In the genomic region with DNA sequence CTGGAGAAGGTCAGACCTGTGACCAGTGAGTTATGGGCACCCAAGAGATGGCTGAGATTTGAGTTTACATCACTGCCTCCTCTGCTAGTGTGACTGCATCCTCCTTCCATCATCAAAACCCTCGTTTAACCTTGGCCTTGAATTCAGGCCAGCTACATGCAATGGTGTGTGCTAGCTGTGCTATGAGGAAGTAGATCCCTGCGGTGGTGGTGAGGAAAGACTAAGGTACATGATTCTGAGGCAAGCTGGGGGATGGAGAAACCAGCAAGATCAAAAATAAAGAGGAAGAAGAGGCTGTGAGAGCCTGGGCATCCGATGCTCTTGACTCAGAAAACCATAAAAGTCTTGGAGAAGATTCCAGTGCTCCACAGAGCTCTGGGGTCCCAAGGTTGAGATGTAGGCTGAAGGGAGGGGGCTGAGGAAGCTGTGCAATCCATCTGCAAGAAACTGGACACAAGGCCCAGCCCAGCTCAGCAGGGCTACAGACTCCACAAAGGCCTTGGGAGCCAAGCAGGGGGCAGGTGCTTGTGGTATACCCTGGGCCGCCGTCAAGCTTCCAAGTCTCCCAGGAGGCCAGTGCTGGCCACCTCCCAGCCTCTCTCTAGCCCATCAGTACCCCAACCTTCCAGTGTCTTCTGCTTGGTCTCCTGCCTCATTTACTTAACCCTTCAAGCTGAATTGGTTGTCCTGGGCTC, we compare ENCODE assay signal across 26 cellular contexts.
"Had no signal": no experiment of that assay in that cellular context is flagged by ENCODE, and none has a peak within 500 bp of the region (broad histone marks: within the 10 kb centered on the region; RNA-seq: fewer than 3 reads in every experiment).

No MANE protein-coding gene starts in this region.

- H3K9me3 Mint-ChIP-seq: activated CD4-positive, alpha-beta memory T cell treated with anti-CD3 and anti-CD28 coated beads for 36 hours had no signal

- H3K27ac ChIP-seq: breast epithelium, colonic mucosa, esophagus squamous epithelium, gastrocnemius medialis, sigmoid colon, testis, upper lobe of left lung had no signal

- H3K9me3 ChIP-seq: colonic mucosa, esophagus squamous epithelium, gastrocnemius medialis, sigmoid colon, testis, upper lobe of left lung had no signal

- H3K4me2 ChIP-seq: smooth muscle cell had no signal

- H3K27me3 Mint-ChIP-seq: activated B cell treated with CpG ODN at 0.5 μM for 24 hours; activated CD4-positive, alpha-beta memory T cell treated with anti-CD3 and anti-CD28 coated beads for 36 hours; activated CD4-positive, alpha-beta T cell treated with anti-CD3 and anti-CD28 coated beads for 36 hours; activated naive CD8-positive, alpha-beta T cell treated with anti-CD3 and anti-CD28 coated beads for 36 hours; central memory CD8-positive, alpha-beta T cell had no signal

- H3K27me3 ChIP-seq: breast epithelium, colonic mucosa, gastrocnemius medialis, sigmoid colon, testis, upper lobe of left lung had no signal

- H3K4me1 Mint-ChIP-seq: activated B cell treated with CpG ODN at 0.5 μM for 24 hours; central memory CD8-positive, alpha-beta T cell; mesothelial cell of epicardium had no signal

- H3K36me3 ChIP-seq: breast epithelium, colonic mucosa, esophagus squamous epithelium, gastrocnemius medialis, sigmoid colon, upper lobe of left lung had no signal

- H3K4me3 ChIP-seq: breast epithelium, colonic mucosa, esophagus squamous epithelium, gastrocnemius medialis, sigmoid colon, smooth muscle cell, testis, upper lobe of left lung had no signal

- H3K27ac Mint-ChIP-seq: activated B cell treated with CpG ODN at 0.5 μM for 24 hours; activated CD4-positive, alpha-beta memory T cell treated with anti-CD3 and anti-CD28 coated beads for 36 hours; activated CD4-positive, alpha-beta T cell treated with anti-CD3 and anti-CD28 coated beads for 36 hours; activated naive CD8-positive, alpha-beta T cell treated with anti-CD3 and anti-CD28 coated beads for 36 hours; mesothelial cell of epicardium had no signal

- H3K4me1 ChIP-seq: breast epithelium, colonic mucosa, esophagus squamous epithelium, gastrocnemius medialis, sigmoid colon, testis, upper lobe of left lung had no signal

- H3K36me3 Mint-ChIP-seq: activated CD4-positive, alpha-beta memory T cell treated with anti-CD3 and anti-CD28 coated beads for 36 hours; activated naive CD8-positive, alpha-beta T cell treated with anti-CD3 and anti-CD28 coated beads for 36 hours; mesothelial cell of epicardium had no signal

- DNase-seq: activated B cell treated with CpG ODN at 0.5 μM for 24 hours; activated CD4-positive, alpha-beta memory T cell treated with anti-CD3 and anti-CD28 coated beads for 36 hours; activated CD4-positive, alpha-beta T cell treated with anti-CD3 and anti-CD28 coated beads for 36 hours; activated naive CD4-positive, alpha-beta T cell treated with Interleukin-2 at 50 U/mL for 16 hours; activated naive CD8-positive, alpha-beta T cell treated with anti-CD3 and anti-CD28 coated beads for 36 hours; activated T-cell treated with anti-CD3 and anti-CD28 coated beads, Interleukin-2, amount 50 U/mL, for 48 hours; colonic mucosa; esophagus squamous epithelium; gastrocnemius medialis; head of caudate nucleus; hypothalamus; left ventricle myocardium superior; mammary epithelial cell; posterior cingulate gyrus; retina; sigmoid colon; stimulated activated CD4-positive, alpha-beta T cell treated with anti-CD3 and anti-CD28 coated beads, Interleukin-2, amount 100 ng/mL, for 48 hours; stimulated activated CD8-positive, alpha-beta memory T cell treated with anti-CD3 and anti-CD28 coated beads, Interleukin-4, amount 100 ng/mL, for 48 hours; stimulated activated naive CD4-positive, alpha-beta T cell; testis had no signal

- H3K4me3 Mint-ChIP-seq: activated B cell treated with CpG ODN at 0.5 μM for 24 hours; activated CD4-positive, alpha-beta memory T cell treated with anti-CD3 and anti-CD28 coated beads for 36 hours; activated CD4-positive, alpha-beta T cell treated with anti-CD3 and anti-CD28 coated beads for 36 hours; activated naive CD8-positive, alpha-beta T cell treated with anti-CD3 and anti-CD28 coated beads for 36 hours; central memory CD8-positive, alpha-beta T cell; mesothelial cell of epicardium; natural killer cell treated with Interleukin-12 subunit alpha and Interleukin-12 subunit beta and Interleukin-15 and Interleukin-18, amount 100 ng/mL, for 72 hours had no signal
